Comparison of ENCODE assay signal across 12 cellular contexts in the genomic region with DNA sequence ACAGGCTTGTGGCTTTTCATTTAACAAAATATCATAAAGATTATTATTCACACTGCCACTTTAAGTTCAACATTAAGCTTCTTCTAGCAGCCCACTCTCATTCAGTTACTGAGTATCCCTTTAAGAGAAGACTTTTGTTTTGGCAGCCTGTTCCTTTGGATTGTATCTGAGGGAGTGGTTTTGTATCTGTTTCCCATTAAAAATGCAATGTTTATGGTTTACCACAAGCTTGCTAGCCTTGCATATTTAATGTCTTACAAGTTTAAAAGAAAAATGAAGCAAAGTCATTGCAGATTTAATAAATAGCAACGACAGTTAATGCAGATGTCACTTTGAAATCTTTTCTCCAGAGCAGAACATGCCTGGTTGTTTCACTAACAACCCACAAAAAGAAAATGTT. TPM values are rescaled to one million over a fixed set of nuclear protein-coding genes. Genes with fewer than 3 reads are reported as not detected.
A peak's percentile ranks its signal among the peaks of the same experiment; 100 is the strongest.
DNase-seq lines count a peak whose midpoint lies in the region; TF ChIP-seq lines count a peak whose summit lies in the region.
"Had no signal": no experiment of that assay in that cellular context is flagged by ENCODE, and none has a peak within 500 bp of the region (broad histone marks: within the 10 kb centered on the region; RNA-seq: fewer than 3 reads in every experiment).

No MANE protein-coding gene starts in this region.

- H4K20me1 ChIP-seq in MM.1S (ENCODE audit: insufficient read depth, low read length) (no peaks in the 10 kb centered on the region), fibroblast of lung (ENCODE audit: control insufficient read depth, extremely low read depth, insufficient read depth, low read length) (no peaks in the 10 kb centered on the region)

- TF ChIP-seq CTCF in AG04449 (IDR thresholded peaks at IDR 0.05; ENCODE audit: insufficient read depth, low read length, missing control alignments): no peak
- TF ChIP-seq CTCF in MM.1S (IDR thresholded peaks at IDR 0.05; ENCODE audit: low read length): no peak
- TF ChIP-seq CTCF in fibroblast of lung (conservative IDR thresholded peaks at IDR 0.05 in 1 of 2, IDR thresholded peaks at IDR 0.05 in 1 of 2; ENCODE audit: low read depth in 1 of 2, low read length in 2 of 2): no peak

- no peak overlapping the region for H4K91ac ChIP-seq in neuronal stem cell (ENCODE audit: low read depth, low read length, poor library complexity)

- no peaks in the 10 kb centered on the region for H3F3A ChIP-seq in MM.1S (ENCODE audit: insufficient read depth, low read length)

- H3K9ac ChIP-seq in MM.1S (ENCODE audit: low read length): no peak overlapping the region
- H3K9ac ChIP-seq in fibroblast of lung (ENCODE audit: insufficient read depth, low read length): no peak overlapping the region
- H3K9ac ChIP-seq in neuronal stem cell (ENCODE audit: low read depth, low read length, poor library complexity): no peak overlapping the region
- no peak overlapping the region for H3K9ac ChIP-seq in mesendoderm (ENCODE audit: low read length)

- H4K8ac ChIP-seq in neuronal stem cell (ENCODE audit: low read depth, low read length) (no peak overlapping the region), mesendoderm (ENCODE audit: low read depth, low read length) (no peak overlapping the region)

- H3K4ac ChIP-seq in neuronal stem cell (ENCODE audit: low read length) (no peak overlapping the region), mesendoderm (ENCODE audit: low read depth, low read length) (no peak overlapping the region)

- H3K23ac ChIP-seq in neuronal stem cell (ENCODE audit: low read depth, low read length, poor library complexity) (no peak overlapping the region), mesendoderm (ENCODE audit: low read length) (no peak overlapping the region)

- no peak overlapping the region for H3K56ac ChIP-seq in mesendoderm (ENCODE audit: low read length)

- H3K79me2 ChIP-seq in MM.1S (ENCODE audit: low read length) (no peaks in the 10 kb centered on the region), fibroblast of lung (ENCODE audit: control insufficient read depth, insufficient read depth, low read length) (peaks cover 53% of the 10 kb centered on the region), mesendoderm (ENCODE audit: control insufficient read depth, insufficient read depth, low read length) (no peaks in the 10 kb centered on the region)

- H2BK5ac ChIP-seq in neuronal stem cell (ENCODE audit: low read length) (no peak overlapping the region), mesendoderm (ENCODE audit: low read length) (no peak overlapping the region)

- H2BK120ac ChIP-seq in neuronal stem cell (ENCODE audit: low read depth, low read length) (no peak overlapping the region), mesendoderm (ENCODE audit: low read depth, low read length) (no peak overlapping the region)

- 0 out of 2 replicates have a peak overlapping the region, but pooled peaks have one; percentile 18 for H2AFZ ChIP-seq in MM.1S (ENCODE audit: low read length)
- H2AFZ ChIP-seq in fibroblast of lung (ENCODE audit: low read length): no peak overlapping the region
- H2AFZ ChIP-seq in neuronal stem cell (ENCODE audit: low read length): peak overlapping the region; percentile 65

- H4K5ac ChIP-seq in mesendoderm (ENCODE audit: low read length): no peak overlapping the region

- CTCF ChIA-PET in AG04449 (lab: Yijun Ruan, JAX): interaction anchor here (0.6 to 6.7 kb wide), 10 partner anchors 10 to 202 kb away, joined by 3 to 100 read pairs (median 8); partner anchors contain the start of gene LUM

- H3K4me3 ChIP-seq in AG04449 (ENCODE audit: low read depth, low read length): peak overlapping the region; percentile 62
- H3K4me3 ChIP-seq in MM.1S (ENCODE audit: low read length): peak overlapping the region; percentile 2; the same call in 1 of the 2 replicates
- peak overlapping the region; percentile 50 to 94 (median 68) for H3K4me3 ChIP-seq in fibroblast of lung (replicated peaks in 1 of 4; ENCODE audit: control extremely low read depth in 1 of 4, insufficient read depth in 1 of 4, low read depth in 3 of 4, low read length in 4 of 4)
- H3K4me3 ChIP-seq in neuronal stem cell (ENCODE audit: low read length in 2 of 2): no peak overlapping the region
- H3K4me3 ChIP-seq in mesendoderm (ENCODE audit: low read length): no peak overlapping the region
- H3K4me3 ChIP-seq: lung had no signal

- H3K14ac ChIP-seq in neuronal stem cell (ENCODE audit: low read length): no peak overlapping the region

- no peaks in the 10 kb centered on the region for H3K79me1 ChIP-seq in neuronal stem cell (ENCODE audit: low read depth, low read length)
- H3K79me1 ChIP-seq in mesendoderm (ENCODE audit: low read length): no peaks in the 10 kb centered on the region

- H2BK12ac ChIP-seq in neuronal stem cell (ENCODE audit: low read length): no peak overlapping the region

- DNase-seq in AG04449 (ENCODE audit: low read depth, low spot score) (peak; percentile 66), MM.1S (peak; percentile 35), fibroblast of lung (ENCODE audit: low read depth in 2 of 2) (peak; percentile 86 to 90), neuronal stem cell (ENCODE audit: low spot score) (no peak), NOMO-1 (lab: John Stamatoyannopoulos, UW; ENCODE audit: unreplicated experiment in 2 of 2) (no peak), putamen (ENCODE audit: low spot score) (no peak), mesendoderm (no peak)
- DNase-seq in activated naive CD4-positive, alpha-beta T cell treated with Interleukin-2 at 50 U/mL for 16 hours: no peak
- DNase-seq: activated CD4-positive, alpha-beta T cell treated with anti-CD3 and anti-CD28 coated beads, Interleukin-2, amount 50 U/mL, for 48 hours; Kasumi-1 had no signal

- peak overlapping the region; percentile 34 for H3K4me2 ChIP-seq in MM.1S (ENCODE audit: low read depth, low read length)
- H3K4me2 ChIP-seq in fibroblast of lung (ENCODE audit: extremely low read depth, insufficient read depth, low read length): peak overlapping the region; percentile 84
- no peak overlapping the region for H3K4me2 ChIP-seq in neuronal stem cell (ENCODE audit: insufficient read depth, low read length, poor library complexity, severe bottlenecking)
- H3K4me2 ChIP-seq in mesendoderm (ENCODE audit: low read length): no peak overlapping the region

- no peaks in the 10 kb centered on the region for H3K36me3 ChIP-seq in MM.1S (replicated peaks; ENCODE audit: insufficient read depth, low read length)
- H3K36me3 ChIP-seq in fibroblast of lung (ENCODE audit: control insufficient read depth, insufficient read depth, low read length): no peaks in the 10 kb centered on the region
- no peaks in the 10 kb centered on the region for H3K36me3 ChIP-seq in neuronal stem cell (replicated peaks in 1 of 2; ENCODE audit: control insufficient read depth in 2 of 2, insufficient read depth in 2 of 2, low read length in 2 of 2)
- no peaks in the 10 kb centered on the region for H3K36me3 ChIP-seq in mesendoderm (ENCODE audit: control insufficient read depth, insufficient read depth, low read length)

- H3K27me3 ChIP-seq in MM.1S (replicated peaks; ENCODE audit: insufficient read depth, low read length) (no peaks in the 10 kb centered on the region), fibroblast of lung (ENCODE audit: control insufficient read depth, insufficient read depth, low read length) (no peaks in the 10 kb centered on the region), neuronal stem cell (ENCODE audit: control insufficient read depth in 3 of 3, insufficient read depth in 3 of 3, low read depth in 1 of 3, low read length in 3 of 3) (no peaks in the 10 kb centered on the region), mesendoderm (ENCODE audit: insufficient read depth, low read length, poor library complexity) (no peaks in the 10 kb centered on the region)

- H3K27ac ChIP-seq in MM.1S (ENCODE audit: low read length): no peak overlapping the region
- peak overlapping the region; percentile 65 for H3K27ac ChIP-seq in fibroblast of lung (ENCODE audit: insufficient read depth, low read length)
- no peak overlapping the region for H3K27ac ChIP-seq in neuronal stem cell (replicated peaks; ENCODE audit: low read length)
- no peak overlapping the region for H3K27ac ChIP-seq in mesendoderm (ENCODE audit: low read depth, low read length)

- H2AK5ac ChIP-seq in neuronal stem cell (ENCODE audit: low read depth, low read length): no peak overlapping the region
- no peak overlapping the region for H2AK5ac ChIP-seq in mesendoderm (ENCODE audit: low read length)

- H2BK15ac ChIP-seq in neuronal stem cell (ENCODE audit: low read length) (no peak overlapping the region), mesendoderm (replicated peaks; ENCODE audit: low read depth) (no peak overlapping the region)

- peaks cover 8% of the 10 kb centered on the region; the same call in 1 of the 2 replicates for H3K4me1 ChIP-seq in MM.1S (ENCODE audit: low read length)
- peaks cover 4% of the 10 kb centered on the region for H3K4me1 ChIP-seq in fibroblast of lung (ENCODE audit: control insufficient read depth, extremely low read depth, insufficient read depth, low read length)
- H3K4me1 ChIP-seq in neuronal stem cell (ENCODE audit: control insufficient read depth in 2 of 2, insufficient read depth in 1 of 2, low read depth in 1 of 2, low read length in 2 of 2): peaks cover 0 to 2% of the 10 kb centered on the region in 2 donors
- no peaks in the 10 kb centered on the region for H3K4me1 ChIP-seq in mesendoderm (ENCODE audit: control insufficient read depth, low read depth, low read length)

- no peak overlapping the region for H3K18ac ChIP-seq in neuronal stem cell (ENCODE audit: low read length)
- no peak overlapping the region for H3K18ac ChIP-seq in mesendoderm (ENCODE audit: low read length)

- POLR2A ChIA-PET in AG04449 (lab: Yijun Ruan, JAX): interaction anchor here (0.6 to 1.0 kb wide), 3 partner anchors 9 to 169 kb away, joined by 3 to 4 read pairs (median 3); no protein-coding TSS in a partner anchor

- WGBS in neuronal stem cell (ENCODE audit: extremely low coverage in 2 of 2, insufficient read length in 2 of 2, insufficient replicate concordance in 1 of 2), 2 donors: no CpG with 5 or more reads among the region's 1 CpG
- WGBS in mesendoderm (ENCODE audit: extremely low coverage, insufficient coverage, low lambda C conversion rate): no CpG with 5 or more reads among the region's 1 CpG

- H3K9me3 ChIP-seq in MM.1S (replicated peaks; ENCODE audit: insufficient read depth, low read length) (no peaks in the 10 kb centered on the region), fibroblast of lung (ENCODE audit: control insufficient read depth, insufficient read depth, low read depth, low read length) (no peaks in the 10 kb centered on the region), neuronal stem cell (replicated peaks in 1 of 2; ENCODE audit: control insufficient read depth in 2 of 2, insufficient read depth in 1 of 2, low read depth in 1 of 2, low read length in 2 of 2) (no peaks in the 10 kb centered on the region)

- H3K9me2 ChIP-seq in MM.1S (replicated peaks; ENCODE audit: insufficient read depth, low read length): no peaks in the 10 kb centered on the region

RNA-seq across cellular contexts. Expression of gene DCN, which starts 2.0 kb away (rescaled TPM):
- 586 and 902 TPM in 2 replicates for total RNA-seq in fibroblast of lung
- polyA plus RNA-seq in fibroblast of lung: 2,179 and 4,941 TPM in 2 replicates
- 1,112 and 2,304 TPM in 2 replicates for polyA plus RNA-seq in fibroblast of lung (2012)
- 827 and 1,287 TPM in 2 replicates for polyA minus RNA-seq in fibroblast of lung (ENCODE audit: low replicate concordance)
- polyA plus RNA-seq in neuronal stem cell (2013, experiment 1 of 2): not detected
- not detected for polyA plus RNA-seq in neuronal stem cell (2013, experiment 2 of 2)
- polyA plus RNA-seq in mesendoderm (2013, experiment 1 of 2): not detected
- not detected for polyA plus RNA-seq in mesendoderm (2013, experiment 2 of 2)
- polyA plus RNA-seq: CD14-positive monocyte had no signal

Comparison
In these comparisons a context has a peak if more than half of its experiments do, and no peak if none do; other contexts are left out.
1. DNase-seq: peak in AG04449 (single experiment), MM.1S (single experiment) and fibroblast of lung (2 of 2); none in neuronal stem cell (single experiment), NOMO-1 (0 of 2), putamen (single experiment), activated naive CD4-positive, alpha-beta T cell treated with Interleukin-2 at 50 U/mL for 16 hours (single experiment) and mesendoderm (single experiment).
2. H3K4me3 ChIP-seq: peak in AG04449 (single experiment), MM.1S (single experiment) and fibroblast of lung (4 of 4); none in neuronal stem cell (0 of 2) and mesendoderm (single experiment).
3. H3K4me2 ChIP-seq: peak in MM.1S (single experiment) and fibroblast of lung (single experiment); none in neuronal stem cell (single experiment) and mesendoderm (single experiment).